ENCODE assay signal across 17 cellular contexts in the genomic region with DNA sequence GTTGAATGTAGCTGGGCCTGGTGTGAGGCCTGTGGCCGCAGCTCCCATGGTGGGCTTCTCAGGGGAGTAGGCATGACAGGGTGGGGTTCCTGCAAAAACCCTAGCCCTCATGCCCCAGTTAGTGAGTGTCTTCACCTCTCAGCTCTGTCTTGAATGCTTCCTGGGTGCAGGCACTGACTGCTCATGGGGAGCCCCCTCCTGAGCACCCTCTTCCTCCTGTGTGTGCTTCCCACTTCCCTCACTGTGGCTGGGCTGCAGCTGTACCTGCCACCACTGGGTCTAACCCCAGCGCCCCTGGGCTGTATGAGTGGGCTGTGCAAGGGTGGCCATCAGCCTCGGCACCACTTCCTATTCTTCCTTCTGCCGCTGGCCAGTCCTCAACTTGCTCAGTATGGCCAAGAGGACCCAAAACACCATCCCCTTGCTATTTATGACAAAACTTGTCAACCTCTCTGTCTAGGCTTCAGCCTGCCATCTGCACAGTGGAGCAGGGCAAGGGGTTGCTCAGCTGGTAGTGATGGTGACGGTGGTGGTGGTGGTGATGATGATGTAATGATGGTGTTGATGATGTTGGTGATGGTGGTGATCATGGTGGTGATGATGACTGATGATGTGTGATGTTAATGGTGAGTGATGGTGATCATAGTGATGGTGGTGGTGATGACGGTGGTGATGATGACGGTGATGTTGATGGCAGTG.
A peak's percentile ranks its signal among the peaks of the same experiment; 100 is the strongest.
DNase-seq lines count a peak whose midpoint lies in the region; ATAC-seq and TF ChIP-seq lines count a peak whose summit lies in the region.
"Had no signal": no experiment of that assay in that cellular context is flagged by ENCODE, and none has a peak within 500 bp of the region (broad histone marks: within the 10 kb centered on the region; RNA-seq: fewer than 3 reads in every experiment).

No MANE protein-coding gene starts in this region.

- WGBS in trophoblast cell (ENCODE audit: extremely low coverage, insufficient coverage, insufficient read length): no CpG with 5 or more reads among the region's 7 CpGs

- no peak for TF ChIP-seq CTCF in RWPE1 (conservative IDR thresholded peaks at IDR 0.05; ENCODE audit: low read depth)
- no peak for TF ChIP-seq CTCF in foreskin keratinocyte (conservative IDR thresholded peaks at IDR 0.05)

- H2BK5ac ChIP-seq in trophoblast cell (ENCODE audit: low read depth, low read length, poor library complexity): no peak overlapping the region

- no peak overlapping the region for H4K91ac ChIP-seq in trophoblast cell (ENCODE audit: low read depth, low read length)

- H3K27ac ChIP-seq in RWPE1: peak overlapping the region; percentile 2; the same call in 1 of the 2 replicates
- H3K27ac ChIP-seq in trophoblast cell (ENCODE audit: low read depth, low read length): no peak overlapping the region
- H3K27ac ChIP-seq in foreskin keratinocyte: no peak overlapping the region

- peaks cover 65% of the 10 kb centered on the region for H3K4me1 Mint-ChIP-seq in activated T-cell treated with anti-CD3 and anti-CD28 coated beads, Interleukin-2, amount 50 U/mL, for 72 hours (ENCODE audit: low read depth)
- peaks cover 65% of the 10 kb centered on the region for H3K4me1 Mint-ChIP-seq in activated T-cell treated with anti-CD3 and anti-CD28 coated beads, Interleukin-2, amount 50 U/mL, for 24 hours (ENCODE audit: low read depth)

- H3K4me3 Mint-ChIP-seq in activated T-cell treated with anti-CD3 and anti-CD28 coated beads, Interleukin-2, amount 50 U/mL, for 72 hours: peak overlapping the region; percentile 71 to 82
- no peak overlapping the region for H3K4me3 Mint-ChIP-seq in activated T-cell treated with anti-CD3 and anti-CD28 coated beads, Interleukin-2, amount 50 U/mL, for 24 hours
- H3K4me3 Mint-ChIP-seq: WTC11 had no signal

- H3K9me3 Mint-ChIP-seq in activated T-cell treated with anti-CD3 and anti-CD28 coated beads, Interleukin-2, amount 50 U/mL, for 72 hours: peaks cover 3 to 5% of the 10 kb centered on the region in 2 donors
- peaks cover 6% of the 10 kb centered on the region for H3K9me3 Mint-ChIP-seq in activated T-cell treated with anti-CD3 and anti-CD28 coated beads, Interleukin-2, amount 50 U/mL, for 24 hours

- H4K12ac ChIP-seq in trophoblast cell (ENCODE audit: low read depth, low read length): no peak overlapping the region

- H3K79me2 ChIP-seq in trophoblast cell (ENCODE audit: control insufficient read depth, insufficient read depth, low read length, poor library complexity): peaks cover 14% of the 10 kb centered on the region

- H3K4me1 ChIP-seq in trophoblast cell (ENCODE audit: control insufficient read depth in 1 of 2, insufficient read depth in 2 of 2, low read length in 2 of 2) (peaks cover 3 to 6% of the 10 kb centered on the region in 2 experiments), foreskin keratinocyte (no peaks in the 10 kb centered on the region)

- H3K36me3 Mint-ChIP-seq in activated T-cell treated with anti-CD3 and anti-CD28 coated beads, Interleukin-2, amount 50 U/mL, for 72 hours (ENCODE audit: insufficient read depth in 2 of 2): peaks cover 5 to 6% of the 10 kb centered on the region in 2 donors
- H3K36me3 Mint-ChIP-seq in activated T-cell treated with anti-CD3 and anti-CD28 coated beads, Interleukin-2, amount 50 U/mL, for 24 hours (ENCODE audit: low read depth): no peaks in the 10 kb centered on the region
- H3K36me3 Mint-ChIP-seq: WTC11 had no signal

- H3K23ac ChIP-seq in trophoblast cell (ENCODE audit: low read length): no peak overlapping the region

- H3K4me2 ChIP-seq in trophoblast cell (ENCODE audit: low read length): no peak overlapping the region

- no peak overlapping the region for H3K14ac ChIP-seq in trophoblast cell (ENCODE audit: low read length)

- CTCF ChIA-PET in RWPE1 (lab: Yijun Ruan, JAX): interaction anchor here (0.6 kb wide), 1 partner anchor 16 kb away, joined by 4 read pairs; no protein-coding TSS in a partner anchor

- no peak overlapping the region for H3K18ac ChIP-seq in trophoblast cell (ENCODE audit: low read length)

- peaks cover 2% of the 10 kb centered on the region for H3K9me3 ChIP-seq in trophoblast cell (ENCODE audit: insufficient read depth, low read depth, low read length)

- peak in 1 of 2 donors; percentile 35 for DNase-seq in activated T-cell treated with anti-CD3 and anti-CD28 coated beads, Interleukin-2, amount 50 U/mL, for 72 hours
- DNase-seq in activated T-cell treated with anti-CD3 and anti-CD28 coated beads, Interleukin-2, amount 50 U/mL, for 24 hours: no peak
- no peak for DNase-seq in RWPE1 (ENCODE audit: low spot score)
- DNase-seq in central memory CD4-positive, alpha-beta T cell: peak; percentile 31
- DNase-seq in trophoblast cell: no peak
- no peak for DNase-seq in NCI-H526 treated with DMSO at 0.1 percent for 48 hours (lab: John Stamatoyannopoulos, UW)
- no peak for DNase-seq in NCI-H526 (lab: John Stamatoyannopoulos, UW)
- DNase-seq in foreskin keratinocyte: no peak
- DNase-seq: activated CD8-positive, alpha-beta memory T cell treated with anti-CD3 and anti-CD28 coated beads, Interleukin-2, amount 50 U/mL, for 4 hours; effector CD4-positive, alpha-beta T cell; NCI-H1436; NK-92 treated with Interleukin-12 subunit alpha and Interleukin-12 subunit beta, amount 100 ng/mL, for 24 hours; nucleus accumbens; retina; stimulated activated naive CD4-positive, alpha-beta T cell; SW 1271 had no signal

- H4K8ac ChIP-seq in trophoblast cell (ENCODE audit: low read depth, low read length): no peak overlapping the region

- H2BK120ac ChIP-seq in trophoblast cell (ENCODE audit: insufficient read depth, low read length, poor library complexity): no peak overlapping the region

- no peaks in the 10 kb centered on the region for H3K79me1 ChIP-seq in trophoblast cell (ENCODE audit: low read length)

- no peak overlapping the region for H3K27ac Mint-ChIP-seq in activated T-cell treated with anti-CD3 and anti-CD28 coated beads, Interleukin-2, amount 50 U/mL, for 72 hours
- no peak overlapping the region for H3K27ac Mint-ChIP-seq in activated T-cell treated with anti-CD3 and anti-CD28 coated beads, Interleukin-2, amount 50 U/mL, for 24 hours
- H3K27ac Mint-ChIP-seq: WTC11 had no signal

- peak overlapping the region; percentile 2 for H3K4ac ChIP-seq in trophoblast cell (ENCODE audit: low read depth, low read length)

- POLR2A ChIA-PET in RWPE1 (lab: Yijun Ruan, JAX; ENCODE audit: low non-redundant PET): no interaction called here

- no peak overlapping the region for H2AK5ac ChIP-seq in trophoblast cell (ENCODE audit: low read length)

- H2AFZ ChIP-seq in trophoblast cell (ENCODE audit: insufficient read depth, low read length, poor library complexity): no peak overlapping the region

- no peak for ATAC-seq in activated T-cell treated with anti-CD3 and anti-CD28 coated beads, Interleukin-2, amount 50 U/mL, for 72 hours (replicated peaks in 1 of 2)
- ATAC-seq in foreskin keratinocyte: no peak
- ATAC-seq: WTC11 had no signal

- H3K27me3 ChIP-seq in trophoblast cell (ENCODE audit: insufficient read depth, low read length): no peaks in the 10 kb centered on the region
- no peaks in the 10 kb centered on the region for H3K27me3 ChIP-seq in foreskin keratinocyte

- peak overlapping the region; percentile 20 for H3K4me3 ChIP-seq in trophoblast cell (ENCODE audit: low read depth, low read length)

- no peak overlapping the region for H3K9ac ChIP-seq in trophoblast cell (ENCODE audit: low read length)

- H3K36me3 ChIP-seq in trophoblast cell (ENCODE audit: control insufficient read depth in 1 of 2, insufficient read depth in 2 of 2, low read length in 2 of 2): no peaks in the 10 kb centered on the region

- peaks cover 8% of the 10 kb centered on the region for H3K27me3 Mint-ChIP-seq in activated T-cell treated with anti-CD3 and anti-CD28 coated beads, Interleukin-2, amount 50 U/mL, for 72 hours (ENCODE audit: low read depth)
- peaks cover 9% of the 10 kb centered on the region for H3K27me3 Mint-ChIP-seq in activated T-cell treated with anti-CD3 and anti-CD28 coated beads, Interleukin-2, amount 50 U/mL, for 24 hours

- no peak overlapping the region for H2BK12ac ChIP-seq in trophoblast cell (ENCODE audit: low read length)
